In genomic region chr20:18401305-18401704, GRCh38 we compare ENCODE assay signal across 23 cellular contexts.
A peak's percentile ranks its signal among the peaks of the same experiment; 100 is the strongest.
DNase-seq lines count a peak whose midpoint lies in the region; ATAC-seq, FAIRE-seq and TF ChIP-seq lines count a peak whose summit lies in the region.
"Had no signal": no experiment of that assay in that cellular context is flagged by ENCODE, and none has a peak within 500 bp of the region (broad histone marks: within the 10 kb centered on the region; RNA-seq: fewer than 3 reads in every experiment).

No MANE protein-coding gene starts in this region.

- no TSS peak for BruUV-seq in HepG2 (replicated peaks; lab: Mats Ljungman, UMichigan)

- H3K9me3 Mint-ChIP-seq in activated CD4-positive, alpha-beta T cell treated with anti-CD3 and anti-CD28 coated beads, Interleukin-2, amount 10 ng/mL, durations not matched to agents 24 days and 14 days: no peaks in the 10 kb centered on the region
- H3K9me3 Mint-ChIP-seq in activated CD4-positive, alpha-beta T cell treated with anti-CD3 and anti-CD28 coated beads, Interleukin-2, amount 10 ng/mL, durations not matched to agents 7 days and 5 days: no peaks in the 10 kb centered on the region
- H3K9me3 Mint-ChIP-seq in activated CD8-positive, alpha-beta T cell treated with anti-CD3 and anti-CD28 coated beads for 36 hours: no peaks in the 10 kb centered on the region
- H3K9me3 Mint-ChIP-seq: CD4-positive, alpha-beta T cell; CD8-positive, alpha-beta T cell had no signal

- POLR2A ChIA-PET in activated CD4-positive, alpha-beta T cell treated with anti-CD3 and anti-CD28 coated beads, Interleukin-2, amount 10 ng/mL, durations not matched to agents 7 days and 5 days (lab: Charles Lee): no interaction called here
- POLR2A ChIA-PET in HepG2 (lab: Yijun Ruan, JAX): no interaction called here
- POLR2A ChIA-PET in activated CD8-positive, alpha-beta T cell treated with anti-CD3 and anti-CD28 coated beads for 36 hours (lab: Charles Lee): no interaction called here

- no peak for TF ChIP-seq RAD21 in HepG2 (CRISPR knock-in tag; IDR thresholded peaks at IDR 0.05)

- no peak for TF ChIP-seq EP300 in HepG2 (IDR thresholded peaks at IDR 0.05; ENCODE audit: low read depth in 2 of 2, low read length in 2 of 2)
- no peak for TF ChIP-seq EP300 in HepG2 (CRISPR knock-in tag; IDR thresholded peaks at IDR 0.05; ENCODE audit: borderline replicate concordance)

- H3K79me2 ChIP-seq in HepG2 (ENCODE audit: insufficient read depth, low read length): no peaks in the 10 kb centered on the region

- in situ Hi-C loops in HepG2 (cut with HindIII; ENCODE audit: extremely low pct_ligation_motif_present, low pct_unique_long_range_greater_than_20kb): no loop called here

- no peak for TF ChIP-seq POLR2A in HepG2 (IDR thresholded peaks at IDR 0.05; ENCODE audit: insufficient read depth in 1 of 2, low read depth in 2 of 2, low read length in 2 of 2)
- no peak for TF ChIP-seq POLR2A in right lobe of liver (IDR thresholded peaks at IDR 0.05)

- no peak overlapping the region for H3K4me3 ChIP-seq in HepG2 (replicated peaks in 1 of 3; ENCODE audit: insufficient read depth in 1 of 3, low read depth in 2 of 3, low read length in 3 of 3)
- no peak overlapping the region for H3K4me3 ChIP-seq in right lobe of liver
- H3K4me3 ChIP-seq in bronchial epithelial cell (ENCODE audit: low read depth, low read length): no peak overlapping the region
- H3K4me3 ChIP-seq: A549; BLaER1 treated with 17β-estradiol and CSF1 and Interleukin-3, amounts not matched to agents 10 nM and 100 nM had no signal

- no peak overlapping the region for H2AFZ ChIP-seq in HepG2 (ENCODE audit: low read length)

- intact Hi-C loops in activated CD4-positive, alpha-beta T cell treated with anti-CD3 and anti-CD28 coated beads, Interleukin-2, amount 10 ng/mL, durations not matched to agents 24 days and 14 days (cut with micrococcal nuclease): no loop called here
- intact Hi-C loops in HepG2 (cut with micrococcal nuclease; ENCODE audit: unreplicated experiment) (no loop called here), right lobe of liver (cut with DNase I) (no loop called here)
- intact Hi-C loops in activated CD8-positive, alpha-beta T cell treated with anti-CD3 and anti-CD28 coated beads for 36 hours (cut with micrococcal nuclease): no loop called here

- H3K27me3 ChIP-seq in HepG2 (ENCODE audit: control insufficient read depth in 1 of 2, insufficient read depth in 2 of 2, low read length in 2 of 2): no peaks in the 10 kb centered on the region
- no peaks in the 10 kb centered on the region for H3K27me3 ChIP-seq in right lobe of liver
- no peaks in the 10 kb centered on the region for H3K27me3 ChIP-seq in bronchial epithelial cell (ENCODE audit: control insufficient read depth, insufficient read depth, low read length)
- H3K27me3 ChIP-seq: BLaER1 treated with 17β-estradiol and CSF1 and Interleukin-3, amounts not matched to agents 10 nM and 100 nM had no signal

- H3K36me3 ChIP-seq in HepG2 (replicated peaks in 1 of 2; ENCODE audit: control insufficient read depth in 1 of 2, insufficient read depth in 2 of 2, low read length in 2 of 2) (no peaks in the 10 kb centered on the region), right lobe of liver (no peaks in the 10 kb centered on the region), bronchial epithelial cell (ENCODE audit: control insufficient read depth, insufficient read depth, low read length) (no peaks in the 10 kb centered on the region)

- H3K27ac ChIP-seq in HepG2 (ENCODE audit: extremely low read length, insufficient read depth, low read length) (no peak overlapping the region), right lobe of liver (no peak overlapping the region)
- H3K27ac ChIP-seq: 22Rv1; A549; BLaER1 treated with 17β-estradiol and CSF1 and Interleukin-3, amounts not matched to agents 10 nM and 100 nM; C4-2B had no signal

- FAIRE-seq in HepG2 (lab: Jason Lieb, UNC) (no peak), bronchial epithelial cell (lab: Jason Lieb, UNC) (peak; percentile 43)
- FAIRE-seq: A549, D721Med, G401.6, GM12891, GM19239 had no signal

- H3K27me3 Mint-ChIP-seq in activated CD4-positive, alpha-beta T cell treated with anti-CD3 and anti-CD28 coated beads, Interleukin-2, amount 10 ng/mL, durations not matched to agents 24 days and 14 days: no peaks in the 10 kb centered on the region
- no peaks in the 10 kb centered on the region for H3K27me3 Mint-ChIP-seq in activated CD4-positive, alpha-beta T cell treated with anti-CD3 and anti-CD28 coated beads, Interleukin-2, amount 10 ng/mL, durations not matched to agents 7 days and 5 days
- H3K27me3 Mint-ChIP-seq in activated CD8-positive, alpha-beta T cell treated with anti-CD3 and anti-CD28 coated beads for 36 hours: no peaks in the 10 kb centered on the region
- H3K27me3 Mint-ChIP-seq: B cell; CD4-positive, alpha-beta T cell had no signal

- WGBS in HepG2 (ENCODE audit: low lambda C conversion rate): 79% methylated on average over 3 of the region's 3 CpGs
- WGBS in right lobe of liver (ENCODE audit: insufficient coverage, low coverage, low lambda C conversion rate, missing lambda C conversion rate): 95% methylated on average over 3 of the region's 3 CpGs

- peak; percentile 32 for DNase-seq in activated CD4-positive, alpha-beta T cell treated with anti-CD3 and anti-CD28 coated beads, Interleukin-2, amount 10 ng/mL, durations not matched to agents 24 days and 14 days
- DNase-seq in activated CD4-positive, alpha-beta T cell treated with anti-CD3 and anti-CD28 coated beads, Interleukin-2, amount 10 ng/mL, durations not matched to agents 7 days and 5 days: no peak
- DNase-seq in HepG2 (ENCODE audit: low spot score) (no peak), right lobe of liver (no peak), bronchial epithelial cell (ENCODE audit: low read depth) (no peak)
- DNase-seq in activated CD8-positive, alpha-beta T cell treated with anti-CD3 and anti-CD28 coated beads for 36 hours: no peak
- DNase-seq: AML-193; Caco-2; Calu3; CD4-positive, alpha-beta T cell; CD8-positive, alpha-beta T cell; DMS79 treated with DMSO at 0.1 percent for 48 hours; GF-D8 had no signal

- H3K27ac Mint-ChIP-seq in activated CD4-positive, alpha-beta T cell treated with anti-CD3 and anti-CD28 coated beads, Interleukin-2, amount 10 ng/mL, durations not matched to agents 24 days and 14 days: no peak overlapping the region
- H3K27ac Mint-ChIP-seq in activated CD4-positive, alpha-beta T cell treated with anti-CD3 and anti-CD28 coated beads, Interleukin-2, amount 10 ng/mL, durations not matched to agents 7 days and 5 days: no peak overlapping the region
- H3K27ac Mint-ChIP-seq in activated CD8-positive, alpha-beta T cell treated with anti-CD3 and anti-CD28 coated beads for 36 hours: no peak overlapping the region
- H3K27ac Mint-ChIP-seq: B cell; CD4-positive, alpha-beta T cell; CD8-positive, alpha-beta T cell had no signal

- H3K9me3 ChIP-seq in HepG2 (ENCODE audit: low read length): peaks cover 11% of the 10 kb centered on the region
- no peaks in the 10 kb centered on the region for H3K9me3 ChIP-seq in right lobe of liver

- no peak overlapping the region for H3K9ac ChIP-seq in HepG2 (ENCODE audit: insufficient read depth, low read depth, low read length)
- H3K9ac ChIP-seq: BLaER1 treated with 17β-estradiol and CSF1 and Interleukin-3, amounts not matched to agents 10 nM and 100 nM had no signal

- TF ChIP-seq CTCF in HepG2 (CRISPR knock-in tag; IDR thresholded peaks at IDR 0.05) (no peak), right lobe of liver (IDR thresholded peaks at IDR 0.05) (no peak), bronchial epithelial cell (IDR thresholded peaks at IDR 0.05; ENCODE audit: insufficient read depth, low read length, severe bottlenecking) (no peak)
- no peak for TF ChIP-seq CTCF in activated CD8-positive, alpha-beta T cell treated with anti-CD3 and anti-CD28 coated beads for 36 hours (IDR thresholded peaks at IDR 0.05)

- no peak overlapping the region for H3K4me2 ChIP-seq in HepG2 (ENCODE audit: low read depth, low read length)
- H3K4me2 ChIP-seq: A549; BLaER1 treated with 17β-estradiol and CSF1 and Interleukin-3, amounts not matched to agents 10 nM and 100 nM had no signal

- H4K20me1 ChIP-seq in HepG2 (ENCODE audit: insufficient read depth, low read length): no peaks in the 10 kb centered on the region
- H4K20me1 ChIP-seq: BLaER1 treated with 17β-estradiol and CSF1 and Interleukin-3, amounts not matched to agents 10 nM and 100 nM had no signal

- no peak overlapping the region for H3K4me3 Mint-ChIP-seq in activated CD4-positive, alpha-beta T cell treated with anti-CD3 and anti-CD28 coated beads, Interleukin-2, amount 10 ng/mL, durations not matched to agents 24 days and 14 days
- no peak overlapping the region for H3K4me3 Mint-ChIP-seq in activated CD4-positive, alpha-beta T cell treated with anti-CD3 and anti-CD28 coated beads, Interleukin-2, amount 10 ng/mL, durations not matched to agents 7 days and 5 days
- H3K4me3 Mint-ChIP-seq in activated CD8-positive, alpha-beta T cell treated with anti-CD3 and anti-CD28 coated beads for 36 hours: no peak overlapping the region
- H3K4me3 Mint-ChIP-seq: B cell; CD4-positive, alpha-beta T cell; CD8-positive, alpha-beta T cell had no signal

- ATAC-seq in HepG2 (no peak), right lobe of liver (no peak), GM19324 (IDR thresholded peaks at IDR 0.05; ENCODE audit: low FRiP score, unreplicated experiment) (no peak)
- ATAC-seq in activated CD8-positive, alpha-beta T cell treated with anti-CD3 and anti-CD28 coated beads for 36 hours: no peak
- ATAC-seq: A549; CD8-positive, alpha-beta T cell had no signal

- no peaks in the 10 kb centered on the region for H3K4me1 ChIP-seq in HepG2 (ENCODE audit: insufficient read depth, low read length)
- no peaks in the 10 kb centered on the region for H3K4me1 ChIP-seq in right lobe of liver
- H3K4me1 ChIP-seq: A549, Caco-2 had no signal

- peaks cover 2% of the 10 kb centered on the region for H3K36me3 Mint-ChIP-seq in activated CD4-positive, alpha-beta T cell treated with anti-CD3 and anti-CD28 coated beads, Interleukin-2, amount 10 ng/mL, durations not matched to agents 24 days and 14 days (ENCODE audit: low read depth)
- H3K36me3 Mint-ChIP-seq in activated CD4-positive, alpha-beta T cell treated with anti-CD3 and anti-CD28 coated beads, Interleukin-2, amount 10 ng/mL, durations not matched to agents 7 days and 5 days (ENCODE audit: low read depth): no peaks in the 10 kb centered on the region
- H3K36me3 Mint-ChIP-seq in activated CD8-positive, alpha-beta T cell treated with anti-CD3 and anti-CD28 coated beads for 36 hours (ENCODE audit: low read depth): peaks cover 4% of the 10 kb centered on the region

- CTCF ChIA-PET in activated CD4-positive, alpha-beta T cell treated with anti-CD3 and anti-CD28 coated beads, Interleukin-2, amount 10 ng/mL, durations not matched to agents 7 days and 5 days (lab: Charles Lee): no interaction called here
- CTCF ChIA-PET in HepG2 (lab: Yijun Ruan, JAX; ENCODE audit: low intra/inter-chr PET ratio, low total read pairs): no interaction called here
- CTCF ChIA-PET in activated CD8-positive, alpha-beta T cell treated with anti-CD3 and anti-CD28 coated beads for 36 hours (lab: Charles Lee): no interaction called here

- H3K4me1 Mint-ChIP-seq in activated CD4-positive, alpha-beta T cell treated with anti-CD3 and anti-CD28 coated beads, Interleukin-2, amount 10 ng/mL, durations not matched to agents 24 days and 14 days: peaks cover 4% of the 10 kb centered on the region
- peaks cover 9% of the 10 kb centered on the region for H3K4me1 Mint-ChIP-seq in activated CD4-positive, alpha-beta T cell treated with anti-CD3 and anti-CD28 coated beads, Interleukin-2, amount 10 ng/mL, durations not matched to agents 7 days and 5 days
- no peaks in the 10 kb centered on the region for H3K4me1 Mint-ChIP-seq in activated CD8-positive, alpha-beta T cell treated with anti-CD3 and anti-CD28 coated beads for 36 hours (ENCODE audit: low read depth)
- H3K4me1 Mint-ChIP-seq: B cell had no signal
